Comparison of ENCODE assay signal across 2 cellular contexts in genomic region chr9:36191290-36191645, GRCh38.
TF ChIP-seq lines count a peak whose summit lies in the region.

No MANE protein-coding gene starts in this region.

TF ChIP-seq in GM12878, 131 proteins besides CTCF, POLR2A, EP300 and RAD21:
- TF ChIP-seq, protein P1, sequence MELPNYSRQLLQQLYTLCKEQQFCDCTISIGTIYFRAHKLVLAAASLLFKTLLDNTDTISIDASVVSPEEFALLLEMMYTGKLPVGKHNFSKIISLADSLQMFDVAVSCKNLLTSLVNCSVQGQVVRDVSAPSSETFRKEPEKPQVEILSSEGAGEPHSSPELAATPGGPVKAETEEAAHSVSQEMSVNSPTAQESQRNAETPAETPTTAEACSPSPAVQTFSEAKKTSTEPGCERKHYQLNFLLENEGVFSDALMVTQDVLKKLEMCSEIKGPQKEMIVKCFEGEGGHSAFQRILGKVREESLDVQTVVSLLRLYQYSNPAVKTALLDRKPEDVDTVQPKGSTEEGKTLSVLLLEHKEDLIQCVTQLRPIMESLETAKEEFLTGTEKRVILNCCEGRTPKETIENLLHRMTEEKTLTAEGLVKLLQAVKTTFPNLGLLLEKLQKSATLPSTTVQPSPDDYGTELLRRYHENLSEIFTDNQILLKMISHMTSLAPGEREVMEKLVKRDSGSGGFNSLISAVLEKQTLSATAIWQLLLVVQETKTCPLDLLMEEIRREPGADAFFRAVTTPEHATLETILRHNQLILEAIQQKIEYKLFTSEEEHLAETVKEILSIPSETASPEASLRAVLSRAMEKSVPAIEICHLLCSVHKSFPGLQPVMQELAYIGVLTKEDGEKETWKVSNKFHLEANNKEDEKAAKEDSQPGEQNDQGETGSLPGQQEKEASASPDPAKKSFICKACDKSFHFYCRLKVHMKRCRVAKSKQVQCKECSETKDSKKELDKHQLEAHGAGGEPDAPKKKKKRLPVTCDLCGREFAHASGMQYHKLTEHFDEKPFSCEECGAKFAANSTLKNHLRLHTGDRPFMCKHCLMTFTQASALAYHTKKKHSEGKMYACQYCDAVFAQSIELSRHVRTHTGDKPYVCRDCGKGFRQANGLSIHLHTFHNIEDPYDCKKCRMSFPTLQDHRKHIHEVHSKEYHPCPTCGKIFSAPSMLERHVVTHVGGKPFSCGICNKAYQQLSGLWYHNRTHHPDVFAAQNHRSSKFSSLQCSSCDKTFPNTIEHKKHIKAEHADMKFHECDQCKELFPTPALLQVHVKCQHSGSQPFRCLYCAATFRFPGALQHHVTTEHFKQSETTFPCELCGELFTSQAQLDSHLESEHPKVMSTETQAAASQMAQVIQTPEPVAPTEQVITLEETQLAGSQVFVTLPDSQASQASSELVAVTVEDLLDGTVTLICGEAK (IDR thresholded peaks at IDR 0.05; ENCODE audit: borderline replicate concordance), result no peak
- TF ChIP-seq TBL1XR1 (IDR thresholded peaks at IDR 0.05; ENCODE audit: low read depth, low read length), result no peak
- TF ChIP-seq SIN3A (IDR thresholded peaks at IDR 0.05; ENCODE audit: low read depth, low read length), result 0 out of 2 replicates have a peak, but pooled peaks have one; percentile 47

TF ChIP-seq in HEK293T, 16 proteins besides CTCF, POLR2A, EP300 and RAD21 (continued from another document):
- TF ChIP-seq, protein P2, sequence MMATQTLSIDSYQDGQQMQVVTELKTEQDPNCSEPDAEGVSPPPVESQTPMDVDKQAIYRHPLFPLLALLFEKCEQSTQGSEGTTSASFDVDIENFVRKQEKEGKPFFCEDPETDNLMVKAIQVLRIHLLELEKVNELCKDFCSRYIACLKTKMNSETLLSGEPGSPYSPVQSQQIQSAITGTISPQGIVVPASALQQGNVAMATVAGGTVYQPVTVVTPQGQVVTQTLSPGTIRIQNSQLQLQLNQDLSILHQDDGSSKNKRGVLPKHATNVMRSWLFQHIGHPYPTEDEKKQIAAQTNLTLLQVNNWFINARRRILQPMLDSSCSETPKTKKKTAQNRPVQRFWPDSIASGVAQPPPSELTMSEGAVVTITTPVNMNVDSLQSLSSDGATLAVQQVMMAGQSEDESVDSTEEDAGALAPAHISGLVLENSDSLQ (IDR thresholded peaks at IDR 0.05), result no peak
- TF ChIP-seq ELF4 (IDR thresholded peaks at IDR 0.05) (no peak), BHLHE40 (IDR thresholded peaks at IDR 0.05; ENCODE audit: borderline replicate concordance) (no peak)
